Comparison of ENCODE assay signal across 16 cellular contexts in genomic region chr10:1573981-1574380, GRCh38.
DNase-seq lines count a peak whose midpoint lies in the region; ATAC-seq and FAIRE-seq lines count a peak whose summit lies in the region.
"Had no signal": no experiment of that assay in that cellular context is flagged by ENCODE, and none has a peak within 500 bp of the region (broad histone marks: within the 10 kb centered on the region; RNA-seq: fewer than 3 reads in every experiment).

No MANE protein-coding gene starts in this region.

- H3K9me3 Mint-ChIP-seq in activated naive CD8-positive, alpha-beta T cell treated with anti-CD3 and anti-CD28 coated beads, Interleukin-2, amount 10 ng/mL, durations not matched to agents 7 days and 5 days = peaks cover 6% of the 10 kb centered on the region
- H3K9me3 Mint-ChIP-seq in activated naive CD8-positive, alpha-beta T cell treated with anti-CD3 and anti-CD28 coated beads for 36 hours = peaks cover 1% of the 10 kb centered on the region

- ATAC-seq in activated naive CD8-positive, alpha-beta T cell treated with anti-CD3 and anti-CD28 coated beads, Interleukin-2, amount 10 ng/mL, durations not matched to agents 7 days and 5 days (ENCODE audit: low read depth) = no peak
- ATAC-seq in sciatic nerve = no peak
- ATAC-seq in GM21390 (IDR thresholded peaks at IDR 0.05; ENCODE audit: unreplicated experiment) = no peak
- ATAC-seq: HCT116 had no signal

- H3K27ac Mint-ChIP-seq in activated naive CD8-positive, alpha-beta T cell treated with anti-CD3 and anti-CD28 coated beads, Interleukin-2, amount 10 ng/mL, durations not matched to agents 7 days and 5 days = no peak overlapping the region
- no peak overlapping the region for H3K27ac Mint-ChIP-seq in activated naive CD8-positive, alpha-beta T cell treated with anti-CD3 and anti-CD28 coated beads for 36 hours
- H3K27ac Mint-ChIP-seq: CD4-positive, alpha-beta memory T cell had no signal

- H3K27me3 Mint-ChIP-seq in activated naive CD8-positive, alpha-beta T cell treated with anti-CD3 and anti-CD28 coated beads, Interleukin-2, amount 10 ng/mL, durations not matched to agents 7 days and 5 days = no peaks in the 10 kb centered on the region
- H3K27me3 Mint-ChIP-seq in activated naive CD8-positive, alpha-beta T cell treated with anti-CD3 and anti-CD28 coated beads for 36 hours = peaks cover 8% of the 10 kb centered on the region

- POLR2A ChIA-PET in activated naive CD8-positive, alpha-beta T cell treated with anti-CD3 and anti-CD28 coated beads, Interleukin-2, amount 10 ng/mL, durations not matched to agents 7 days and 5 days (lab: Charles Lee) = no interaction called here

- no peak overlapping the region for H3K4me3 Mint-ChIP-seq in activated naive CD8-positive, alpha-beta T cell treated with anti-CD3 and anti-CD28 coated beads, Interleukin-2, amount 10 ng/mL, durations not matched to agents 7 days and 5 days
- no peak overlapping the region for H3K4me3 Mint-ChIP-seq in activated naive CD8-positive, alpha-beta T cell treated with anti-CD3 and anti-CD28 coated beads for 36 hours
- H3K4me3 Mint-ChIP-seq: CD4-positive, alpha-beta memory T cell had no signal

- intact Hi-C loops in sciatic nerve (cut with DNase I) = no loop called here

- no peak for FAIRE-seq in HTR-8/SVneo (lab: Jason Lieb, UNC)
- FAIRE-seq: GM12892, H54 had no signal

- H3K36me3 Mint-ChIP-seq in activated naive CD8-positive, alpha-beta T cell treated with anti-CD3 and anti-CD28 coated beads, Interleukin-2, amount 10 ng/mL, durations not matched to agents 7 days and 5 days = no peaks in the 10 kb centered on the region
- no peaks in the 10 kb centered on the region for H3K36me3 Mint-ChIP-seq in activated naive CD8-positive, alpha-beta T cell treated with anti-CD3 and anti-CD28 coated beads for 36 hours
- H3K36me3 Mint-ChIP-seq: CD4-positive, alpha-beta memory T cell had no signal

- DNase-seq in activated naive CD8-positive, alpha-beta T cell treated with anti-CD3 and anti-CD28 coated beads, Interleukin-2, amount 10 ng/mL, durations not matched to agents 7 days and 5 days = peak; percentile 7
- no peak for DNase-seq in activated naive CD8-positive, alpha-beta T cell treated with anti-CD3 and anti-CD28 coated beads for 36 hours
- DNase-seq in islet precursor cell (peak; percentile 36), sciatic nerve (ENCODE audit: low spot score) (peak; percentile 23), T1000 (lab: John Stamatoyannopoulos, UW) (no peak), HTR-8/SVneo (ENCODE audit: insufficient read length, low spot score) (no peak)
- DNase-seq: 8988T; AML-193; CD4-positive, alpha-beta memory T cell; DND-41; GDM1; GM23248 had no signal

- H3K4me1 Mint-ChIP-seq in activated naive CD8-positive, alpha-beta T cell treated with anti-CD3 and anti-CD28 coated beads, Interleukin-2, amount 10 ng/mL, durations not matched to agents 7 days and 5 days = peaks cover 1% of the 10 kb centered on the region
- no peaks in the 10 kb centered on the region for H3K4me1 Mint-ChIP-seq in activated naive CD8-positive, alpha-beta T cell treated with anti-CD3 and anti-CD28 coated beads for 36 hours
- H3K4me1 Mint-ChIP-seq: CD4-positive, alpha-beta memory T cell had no signal

Comparison
In these comparisons a context has a peak if more than half of its experiments do, and no peak if none do; other contexts are left out.
1. DNase-seq: peak in activated naive CD8-positive, alpha-beta T cell treated with anti-CD3 and anti-CD28 coated beads, Interleukin-2, amount 10 ng/mL, durations not matched to agents 7 days and 5 days (single experiment), islet precursor cell (single experiment) and sciatic nerve (single experiment); none in activated naive CD8-positive, alpha-beta T cell treated with anti-CD3 and anti-CD28 coated beads for 36 hours (single experiment), T1000 (single experiment) and HTR-8/SVneo (single experiment).